In the genomic region with DNA sequence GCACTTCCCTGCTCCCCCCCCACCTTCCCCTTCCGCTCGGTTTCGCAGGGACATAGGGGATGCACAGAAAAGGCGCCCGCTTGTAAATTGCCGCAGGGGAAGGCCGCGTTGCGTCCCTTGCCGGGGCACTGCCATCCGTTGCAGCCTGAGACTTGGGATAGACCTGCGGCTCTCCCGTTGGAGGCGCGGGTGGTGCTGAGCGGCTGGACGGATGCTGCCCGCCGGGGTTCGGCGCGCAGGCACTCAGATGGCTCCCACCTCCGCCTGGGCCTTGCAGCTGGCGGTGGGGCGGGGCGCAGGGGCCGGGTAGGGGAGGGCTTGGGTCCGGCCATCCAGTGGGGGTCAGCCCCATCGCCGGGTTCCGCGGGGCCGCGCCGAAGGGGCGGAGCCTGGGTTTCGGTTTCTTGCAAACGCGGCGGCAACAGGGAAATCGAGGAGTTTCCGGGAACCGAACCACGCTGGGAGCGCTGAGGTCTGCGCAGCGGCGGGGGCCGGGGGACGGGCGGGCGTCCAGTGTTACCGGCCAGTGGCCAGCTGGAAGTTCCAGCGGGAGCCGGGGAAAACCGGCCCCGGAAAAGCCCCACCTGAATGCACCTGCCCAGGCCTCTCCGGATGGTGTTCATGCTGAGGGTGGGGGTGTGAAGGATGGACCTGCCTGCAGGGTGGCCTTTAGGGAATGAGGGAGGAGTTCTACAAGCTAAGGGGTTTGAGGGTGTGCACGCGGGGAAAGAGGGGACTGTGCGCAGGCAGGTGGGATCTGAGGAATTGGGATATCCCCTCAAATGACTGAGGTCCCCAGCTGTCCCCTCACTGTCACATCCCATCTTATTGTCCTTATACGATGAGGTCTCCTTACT, we compare ENCODE assay signal across 8 cellular contexts. TPM values are rescaled to one million over a fixed set of nuclear protein-coding genes. Genes with fewer than 3 reads are reported as not detected.
A peak's percentile ranks its signal among the peaks of the same experiment; 100 is the strongest.
DNase-seq lines count a peak whose midpoint lies in the region; ATAC-seq and TF ChIP-seq lines count a peak whose summit lies in the region.

No MANE protein-coding gene starts in this region.

- no peaks in the 10 kb centered on the region for H3K9me3 ChIP-seq in A673 (ENCODE audit: low read depth, low read length, poor library complexity, severe bottlenecking)
- no peaks in the 10 kb centered on the region for H3K9me3 ChIP-seq in stomach

- no TSS peak for BruUV-seq in A673 (replicated peaks; lab: Mats Ljungman, UMichigan)

- H3K4me3 ChIP-seq in A673 (ENCODE audit: low read depth, low read length, poor library complexity, severe bottlenecking) (peak overlapping the region; percentile 70), epithelial cell of proximal tubule (ENCODE audit: low read depth, low read length) (peak overlapping the region; percentile 77), stomach (peak overlapping the region; percentile 58 to 73 (median 64))

- TF ChIP-seq POLR2A in stomach (IDR thresholded peaks at IDR 0.05): no peak

- POLR2A ChIA-PET in A673 (lab: Charles Lee; ENCODE audit: low non-redundant PET): no interaction called here

- H3K27ac ChIP-seq in A673 (ENCODE audit: low read depth, low read length, poor library complexity, severe bottlenecking) (no peak overlapping the region), stomach (peak overlapping the region; percentile 94 to 100 (median 99))

- in situ Hi-C loops in GM13977 (cut with MboI; ENCODE audit: low pct_unique_long_range_greater_than_20kb, low sequenced_read_pairs, unreplicated experiment): loop anchor here (10.0 kb wide), 1 partner anchor 112 kb away; no protein-coding TSS in a partner anchor

- CTCF ChIA-PET in A673 (lab: Charles Lee): interaction anchor here (0.6 to 1.3 kb wide), 3 partner anchors 8 to 40 kb away, joined by 3 to 5 read pairs (median 3); no protein-coding TSS in a partner anchor

- 1 to 15% (median 2%) methylated on average over 11 to 62 of the region's 62 CpGs for WGBS in stomach, 5 donors

- TF ChIP-seq CTCF in A673 (conservative IDR thresholded peaks at IDR 0.05; ENCODE audit: low read depth, low read length) (no peak), GM13977 (IDR thresholded peaks at IDR 0.05; ENCODE audit: extremely low read depth, insufficient read depth, missing control alignments) (no peak), epithelial cell of proximal tubule (conservative IDR thresholded peaks at IDR 0.05; ENCODE audit: low read depth, low read length) (no peak), stomach (IDR thresholded peaks at IDR 0.05) (no peak)

- H3K27me3 ChIP-seq in A673 (replicated peaks; ENCODE audit: insufficient read depth, low read depth, low read length, poor library complexity) (no peaks in the 10 kb centered on the region), stomach (no peaks in the 10 kb centered on the region)

- intact Hi-C loops in A673 (cut with micrococcal nuclease; ENCODE audit: unreplicated experiment): loop anchor here (10.0 kb wide), 1 partner anchor 312 kb away; no protein-coding TSS in a partner anchor
- intact Hi-C loops in stomach (cut with DNase I; ENCODE audit: low total_unique reads): no loop called here

- H3K36me3 ChIP-seq in A673 (ENCODE audit: insufficient read depth, low read length, poor library complexity, severe bottlenecking) (no peaks in the 10 kb centered on the region), stomach (no peaks in the 10 kb centered on the region)

- H3K4me1 ChIP-seq in A673 (ENCODE audit: insufficient read depth, low read length, poor library complexity, severe bottlenecking) (peaks cover 11% of the 10 kb centered on the region), stomach (peaks cover 54 to 85% (median 77%) of the 10 kb centered on the region in 4 donors)

- TF ChIP-seq EP300 in stomach (IDR thresholded peaks at IDR 0.05): no peak

- peak; percentile 53 for DNase-seq in A673 (ENCODE audit: low spot score)
- peak; percentile 88 for DNase-seq in GM13977 (ENCODE audit: low spot score)
- peak; percentile 73 for DNase-seq in NCI-H510A (lab: John Stamatoyannopoulos, UW)
- DNase-seq in activated CD8-positive, alpha-beta memory T cell treated with anti-CD3 and anti-CD28 coated beads, Interleukin-2, amount 50 U/mL, for 4 hours: peak; percentile 72
- no peak for DNase-seq in epithelial cell of proximal tubule (ENCODE audit: low read depth)
- peak; percentile 50 for DNase-seq in midbrain (lab: John Stamatoyannopoulos, UW)
- peak; percentile 93 for DNase-seq in stomach

- ATAC-seq in HG02870 (IDR thresholded peaks at IDR 0.05; ENCODE audit: unreplicated experiment): peak; percentile 35

RNA-seq across cellular contexts. Expression of gene IRF1, which starts 6.3 kb away (rescaled TPM):
- total RNA-seq in A673 (2021) (5.7 and 6.9 TPM in 2 replicates), epithelial cell of proximal tubule (33.0 and 41.5 TPM in 2 replicates), stomach (100 to 1,000 TPM in 2 of 5 donors, 10 to 100 TPM in 3; 18.0 to 256 (median 91.5) TPM)
- 10 to 100 TPM; 17.1 to 80.2 (median 49.1) TPM for polyA plus RNA-seq in stomach

RNA-seq across cellular contexts. Expression of gene IL5, which starts 46.5 kb away (rescaled TPM):
- total RNA-seq in A673 (2021) (not detected in 2 replicates), epithelial cell of proximal tubule (not detected in 2 replicates), stomach (not detected)
- polyA plus RNA-seq in stomach: not detected

RNA-seq across cellular contexts. Expression of gene RAD50, which starts 59.9 kb away (rescaled TPM):
- total RNA-seq in A673 (2021): 43.6 and 45.2 TPM in 2 replicates
- total RNA-seq in epithelial cell of proximal tubule: 12.4 and 21.3 TPM in 2 replicates
- 10 to 100 TPM; 30.9 to 93.2 (median 46.0) TPM for total RNA-seq in stomach
- 10 to 100 TPM in 1 of 3 donors, 1 to 10 TPM in 2; 5.2 to 12.2 (median 6.6) TPM for polyA plus RNA-seq in stomach
